13 cellular contexts compared by ENCODE assay signal in the genomic region with DNA sequence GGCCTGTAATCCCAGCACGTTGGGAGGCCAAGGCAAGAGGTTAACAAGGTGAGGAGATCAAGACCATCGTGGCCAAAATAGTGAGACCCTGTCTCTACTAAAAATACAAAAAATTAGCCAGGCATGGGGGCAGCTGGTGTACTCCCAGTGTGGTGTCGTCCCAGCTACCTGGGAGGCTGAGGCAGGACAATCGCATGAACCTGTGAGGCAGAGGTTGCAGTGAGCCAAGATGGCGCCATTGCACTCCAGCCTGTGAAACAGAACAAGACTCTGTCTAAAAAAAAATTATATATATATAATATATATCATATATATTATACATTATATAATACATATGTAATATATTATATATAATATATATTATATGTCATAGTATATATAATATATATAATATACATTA.
DNase-seq lines count a peak whose midpoint lies in the region; ATAC-seq and TF ChIP-seq lines count a peak whose summit lies in the region.
"Had no signal": no experiment of that assay in that cellular context is flagged by ENCODE, and none has a peak within 500 bp of the region (broad histone marks: within the 10 kb centered on the region; RNA-seq: fewer than 3 reads in every experiment).

No MANE protein-coding gene starts in this region.

- DNase-seq in CD4-positive, CD25-positive, alpha-beta regulatory T cell: peak in 1 of 3 donors; percentile 0
- DNase-seq in HFF-Myc (ENCODE audit: extremely low read depth, low read depth) (peak; percentile 6), left lobe of liver (ENCODE audit: low spot score) (peak; percentile 11), NCI-H187 (lab: John Stamatoyannopoulos, UW) (no peak), immature natural killer cell (no peak)
- peak; percentile 5 for DNase-seq in activated CD8-positive, alpha-beta T cell treated with anti-CD3 and anti-CD28 coated beads for 36 hours
- DNase-seq in effector memory CD8-positive, alpha-beta T cell: no peak
- DNase-seq: activated naive CD4-positive, alpha-beta T cell treated with Interleukin-2 at 50 U/mL for 16 hours; MM.1S; stimulated activated CD4-positive, alpha-beta T cell treated with anti-CD3 and anti-CD28 coated beads, Interleukin-4, amount 100 ng/mL, for 1 hour had no signal

- peak; percentile 82 to 88 for ATAC-seq in CD4-positive, CD25-positive, alpha-beta regulatory T cell (ENCODE audit: low read depth in 2 of 2)
- peak; percentile 49 for ATAC-seq in activated CD8-positive, alpha-beta T cell treated with anti-CD3 and anti-CD28 coated beads for 36 hours
- ATAC-seq in left lobe of liver: peak; percentile 65
- ATAC-seq in GM21381 (IDR thresholded peaks at IDR 0.05; ENCODE audit: unreplicated experiment): no peak
- no peak for ATAC-seq in effector memory CD8-positive, alpha-beta T cell (replicated peaks)

- POLR2A ChIA-PET in activated CD8-positive, alpha-beta T cell treated with anti-CD3 and anti-CD28 coated beads for 36 hours (lab: Charles Lee): no interaction called here

- H3K27ac ChIP-seq in CD4-positive, CD25-positive, alpha-beta regulatory T cell (ENCODE audit: insufficient read depth, low read length, poor library complexity, severe bottlenecking): no peak overlapping the region
- H3K27ac ChIP-seq: BLaER1 had no signal

- no peak overlapping the region for H3K4me3 Mint-ChIP-seq in CD4-positive, CD25-positive, alpha-beta regulatory T cell
- H3K4me3 Mint-ChIP-seq in activated CD8-positive, alpha-beta T cell treated with anti-CD3 and anti-CD28 coated beads for 36 hours: no peak overlapping the region
- H3K4me3 Mint-ChIP-seq in effector memory CD8-positive, alpha-beta T cell: no peak overlapping the region
- no peak overlapping the region for H3K4me3 Mint-ChIP-seq in immature natural killer cell
- H3K4me3 Mint-ChIP-seq: neural crest cell had no signal

- no peak overlapping the region for H3K4me3 ChIP-seq in CD4-positive, CD25-positive, alpha-beta regulatory T cell (ENCODE audit: low read depth, low read length)
- no peak overlapping the region for H3K4me3 ChIP-seq in HFF-Myc (replicated peaks; ENCODE audit: low read depth, low read length)
- H3K4me3 ChIP-seq: BLaER1 had no signal

- H3K36me3 Mint-ChIP-seq in CD4-positive, CD25-positive, alpha-beta regulatory T cell: no peaks in the 10 kb centered on the region
- peaks cover 4% of the 10 kb centered on the region for H3K36me3 Mint-ChIP-seq in activated CD8-positive, alpha-beta T cell treated with anti-CD3 and anti-CD28 coated beads for 36 hours (ENCODE audit: low read depth)
- peaks cover 10% of the 10 kb centered on the region for H3K36me3 Mint-ChIP-seq in effector memory CD8-positive, alpha-beta T cell (ENCODE audit: insufficient read depth)
- no peaks in the 10 kb centered on the region for H3K36me3 Mint-ChIP-seq in immature natural killer cell

- intact Hi-C loops in activated CD8-positive, alpha-beta T cell treated with anti-CD3 and anti-CD28 coated beads for 36 hours (cut with micrococcal nuclease): no loop called here

- peaks cover 2 to 18% (median 7%) of the 10 kb centered on the region in 7 donors for H3K9me3 Mint-ChIP-seq in CD4-positive, CD25-positive, alpha-beta regulatory T cell
- peaks cover 15% of the 10 kb centered on the region for H3K9me3 Mint-ChIP-seq in activated CD8-positive, alpha-beta T cell treated with anti-CD3 and anti-CD28 coated beads for 36 hours
- H3K9me3 Mint-ChIP-seq in effector memory CD8-positive, alpha-beta T cell: peaks cover 9 to 27% of the 10 kb centered on the region in 2 donors
- H3K9me3 Mint-ChIP-seq in immature natural killer cell: peaks cover 7 to 18% (median 14%) of the 10 kb centered on the region in 6 donors

- no peaks in the 10 kb centered on the region for H3K4me1 ChIP-seq in CD4-positive, CD25-positive, alpha-beta regulatory T cell (ENCODE audit: control insufficient read depth, insufficient read depth, low read length, poor library complexity, severe bottlenecking)
- H3K4me1 ChIP-seq: BLaER1 had no signal

- peaks cover 4 to 5% of the 10 kb centered on the region in 2 experiments for H3K9me3 ChIP-seq in CD4-positive, CD25-positive, alpha-beta regulatory T cell (ENCODE audit: control insufficient read depth in 2 of 2, low read length in 2 of 2)

- TF ChIP-seq CTCF in HFF-Myc (IDR thresholded peaks at IDR 0.05; ENCODE audit: low read depth, low read length, missing control alignments): no peak
- no peak for TF ChIP-seq CTCF in activated CD8-positive, alpha-beta T cell treated with anti-CD3 and anti-CD28 coated beads for 36 hours (IDR thresholded peaks at IDR 0.05)

- no peaks in the 10 kb centered on the region for H3K4me1 Mint-ChIP-seq in CD4-positive, CD25-positive, alpha-beta regulatory T cell
- no peaks in the 10 kb centered on the region for H3K4me1 Mint-ChIP-seq in activated CD8-positive, alpha-beta T cell treated with anti-CD3 and anti-CD28 coated beads for 36 hours (ENCODE audit: low read depth)
- no peaks in the 10 kb centered on the region for H3K4me1 Mint-ChIP-seq in effector memory CD8-positive, alpha-beta T cell (ENCODE audit: low read depth in 2 of 2)
- no peaks in the 10 kb centered on the region for H3K4me1 Mint-ChIP-seq in immature natural killer cell
- H3K4me1 Mint-ChIP-seq: neural crest cell had no signal

- no peaks in the 10 kb centered on the region for H3K27me3 ChIP-seq in CD4-positive, CD25-positive, alpha-beta regulatory T cell (ENCODE audit: control insufficient read depth, insufficient read depth, low read length)
- H3K27me3 ChIP-seq: BLaER1 had no signal

- H3K27me3 Mint-ChIP-seq in CD4-positive, CD25-positive, alpha-beta regulatory T cell: no peaks in the 10 kb centered on the region
- no peaks in the 10 kb centered on the region for H3K27me3 Mint-ChIP-seq in activated CD8-positive, alpha-beta T cell treated with anti-CD3 and anti-CD28 coated beads for 36 hours
- no peaks in the 10 kb centered on the region for H3K27me3 Mint-ChIP-seq in effector memory CD8-positive, alpha-beta T cell
- H3K27me3 Mint-ChIP-seq in immature natural killer cell (ENCODE audit: low read depth in 3 of 3): no peaks in the 10 kb centered on the region

- H3K36me3 ChIP-seq in CD4-positive, CD25-positive, alpha-beta regulatory T cell (ENCODE audit: control insufficient read depth, insufficient read depth, low read length): no peaks in the 10 kb centered on the region
- H3K36me3 ChIP-seq: BLaER1 had no signal

- CTCF ChIA-PET in activated CD8-positive, alpha-beta T cell treated with anti-CD3 and anti-CD28 coated beads for 36 hours (lab: Charles Lee): no interaction called here

- no peak overlapping the region for H3K27ac Mint-ChIP-seq in CD4-positive, CD25-positive, alpha-beta regulatory T cell
- H3K27ac Mint-ChIP-seq in activated CD8-positive, alpha-beta T cell treated with anti-CD3 and anti-CD28 coated beads for 36 hours: no peak overlapping the region
- H3K27ac Mint-ChIP-seq in effector memory CD8-positive, alpha-beta T cell: no peak overlapping the region
- H3K27ac Mint-ChIP-seq in immature natural killer cell: no peak overlapping the region

Comparison
In these comparisons a context has a peak if more than half of its experiments do, and no peak if none do; other contexts are left out.
1. ATAC-seq: peak in CD4-positive, CD25-positive, alpha-beta regulatory T cell (2 of 2), activated CD8-positive, alpha-beta T cell treated with anti-CD3 and anti-CD28 coated beads for 36 hours (single experiment) and left lobe of liver (single experiment); none in GM21381 (single experiment) and effector memory CD8-positive, alpha-beta T cell (single experiment).
2. DNase-seq: peak in HFF-Myc (single experiment), activated CD8-positive, alpha-beta T cell treated with anti-CD3 and anti-CD28 coated beads for 36 hours (single experiment) and left lobe of liver (single experiment); none in effector memory CD8-positive, alpha-beta T cell (0 of 3), NCI-H187 (0 of 2) and immature natural killer cell (0 of 3).